Comparison of ENCODE assay signal across 9 cellular contexts in the genomic region with DNA sequence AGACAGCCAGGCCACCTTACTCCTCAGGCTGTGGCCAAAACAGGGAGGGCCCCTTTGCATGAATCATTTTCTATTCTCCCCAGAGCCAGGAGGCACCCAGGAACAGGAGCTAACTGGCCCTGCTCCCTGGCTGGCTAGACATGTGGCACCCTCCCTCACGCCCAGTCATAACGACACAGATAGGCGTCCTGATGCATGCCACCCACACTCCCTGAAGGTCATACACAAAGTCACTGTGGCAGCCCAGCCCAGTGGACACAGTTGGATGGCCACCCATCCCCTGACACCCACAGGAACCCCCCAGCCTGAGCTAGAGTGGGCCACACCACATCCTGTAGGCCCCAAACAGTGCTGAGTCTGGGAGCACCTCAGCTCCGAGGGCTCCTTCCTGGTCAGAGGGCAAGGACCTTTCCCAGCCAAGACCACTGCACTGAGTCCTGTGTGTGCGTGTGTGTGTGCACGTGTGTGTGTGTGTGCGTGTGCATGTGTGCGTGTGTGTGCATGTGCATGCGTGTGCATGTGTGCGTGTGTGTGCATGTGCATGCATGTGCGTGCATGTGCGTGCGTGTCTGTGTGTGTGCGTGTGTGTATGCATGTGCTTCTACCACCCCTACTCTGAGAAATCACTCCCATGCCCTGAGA. TPM values are rescaled to one million over a fixed set of nuclear protein-coding genes. Genes with fewer than 3 reads are reported as not detected.
DNase-seq lines count a peak whose midpoint lies in the region; ATAC-seq, FAIRE-seq and TF ChIP-seq lines count a peak whose summit lies in the region.
"Had no signal": no experiment of that assay in that cellular context is flagged by ENCODE, and none has a peak within 500 bp of the region (broad histone marks: within the 10 kb centered on the region; RNA-seq: fewer than 3 reads in every experiment).

No MANE protein-coding gene starts in this region.

- intact Hi-C loops in GM12878 (cut with micrococcal nuclease; ENCODE audit: unreplicated experiment) (loop anchor here (1.0 kb wide), 2 partner anchors 7 to 10 kb away; no protein-coding TSS in a partner anchor), sciatic nerve (cut with DNase I) (no loop called here), Caco-2 (cut with micrococcal nuclease; ENCODE audit: unreplicated experiment) (no loop called here)

- no peaks in the 10 kb centered on the region for H4K20me1 ChIP-seq in GM12878 (ENCODE audit: control insufficient read depth, insufficient read depth)

- TF ChIP-seq RAD21 in GM12878 (IDR thresholded peaks at IDR 0.05; ENCODE audit: insufficient read depth, low read depth, low read length): no peak

- H3K27me3 ChIP-seq in GM12878 (replicated peaks in 1 of 2; ENCODE audit: control insufficient read depth in 2 of 2, insufficient read depth in 2 of 2, low read length in 1 of 2) (no peaks in the 10 kb centered on the region), Caco-2 (replicated peaks; ENCODE audit: control insufficient read depth, insufficient read depth, low read length) (no peaks in the 10 kb centered on the region)

- no peaks in the 10 kb centered on the region for H3K27me3 Mint-ChIP-seq in Caco-2 (ENCODE audit: insufficient read depth, unreplicated experiment)

- H2AFZ ChIP-seq in GM12878 (ENCODE audit: control insufficient read depth, low read depth, low read length): no peak overlapping the region

- POLR2A ChIA-PET in GM12878 (lab: Charles Lee): interaction anchor here (1.9 to 13.0 kb wide), 3 partner anchors 9 to 18 kb away, joined by 13 to 293 read pairs (median 24); a partner anchor contains a TSS
- POLR2A ChIA-PET in Caco-2 (lab: Charles Lee): no interaction called here

- DNase-seq in GM12878 (ENCODE audit: low read depth, low spot score): peak; percentile 81
- no peak for DNase-seq in sciatic nerve (ENCODE audit: low spot score)
- no peak for DNase-seq in foreskin melanocyte
- DNase-seq in effector CD4-positive, alpha-beta T cell: no peak
- no peak for DNase-seq in Caco-2
- no peak for DNase-seq in activated naive CD4-positive, alpha-beta T cell treated with anti-CD3 and anti-CD28 coated beads, Interleukin-2, amount 50 U/mL, for 16 hours

- no peak for FAIRE-seq in GM12878 (lab: Jason Lieb, UNC)

- H3K36me3 ChIP-seq in GM12878 (ENCODE audit: control insufficient read depth in 2 of 2, insufficient read depth in 2 of 2, low read length in 1 of 2) (peaks cover 12 to 19% of the 10 kb centered on the region in 2 experiments), Caco-2 (ENCODE audit: control insufficient read depth, insufficient read depth, low read length) (no peaks in the 10 kb centered on the region)

- SMC1A ChIA-PET in GM12878 (lab: Charles Lee; ENCODE audit: uncharacterized antibody, unreplicated experiment): interaction anchor here (0.6 to 7.7 kb wide), 8 partner anchors 7 to 29 kb away, joined by 3 to 151 read pairs (median 5); no protein-coding TSS in a partner anchor

- H3K79me2 ChIP-seq in GM12878 (ENCODE audit: control insufficient read depth, insufficient read depth, low read length): peaks cover 88% of the 10 kb centered on the region

- peak; percentile 14 to 16; a peak in 1 of 4 replicates for TF ChIP-seq EP300 in GM12878 (IDR thresholded peaks at IDR 0.05; ENCODE audit: borderline replicate concordance in 1 of 2, control insufficient read depth in 1 of 2, low read depth in 2 of 2, low read length in 2 of 2)

- H3K9me3 Mint-ChIP-seq in Caco-2 (ENCODE audit: unreplicated experiment): no peaks in the 10 kb centered on the region

- H3K4me1 ChIP-seq in GM12878 (ENCODE audit: control insufficient read depth, insufficient read depth, low read length) (peaks cover 62% of the 10 kb centered on the region), Caco-2 (no peaks in the 10 kb centered on the region)

- H3K4me3 Mint-ChIP-seq in Caco-2 (ENCODE audit: unreplicated experiment): no peak overlapping the region

- peak overlapping the region; percentile 68 for H3K9ac ChIP-seq in GM12878 (ENCODE audit: control insufficient read depth, insufficient read depth, low read length)

- H3K4me2 ChIP-seq in GM12878 (ENCODE audit: control insufficient read depth, insufficient read depth): peak overlapping the region; percentile 76

- H3K9me3 ChIP-seq in GM12878 (replicated peaks; ENCODE audit: control insufficient read depth, insufficient read depth, low read length): no peaks in the 10 kb centered on the region
- H3K9me3 ChIP-seq in Caco-2: no peaks in the 10 kb centered on the region

- BruUV-seq in GM12878 (replicated peaks; lab: Mats Ljungman, UMichigan) (no TSS peak), Caco-2 (replicated peaks; lab: Mats Ljungman, UMichigan) (no TSS peak)

- peaks cover 4% of the 10 kb centered on the region for H3K36me3 Mint-ChIP-seq in Caco-2 (ENCODE audit: insufficient read depth, unreplicated experiment)

- RAD21 ChIA-PET in GM12878 (lab: Charles Lee; ENCODE audit: unreplicated experiment): interaction anchor here (3.8 to 14.4 kb wide), 3 partner anchors 7 to 17 kb away, joined by 17 to 300 read pairs (median 185); no protein-coding TSS in a partner anchor

- peak; percentile 65 for TF ChIP-seq POLR2A in GM12878 (IDR thresholded peaks at IDR 0.05; ENCODE audit: low read depth, low read length)

- TF ChIP-seq CTCF in GM12878 (IDR thresholded peaks at IDR 0.05 in 2 of 3, conservative IDR thresholded peaks at IDR 0.05 in 1 of 3; ENCODE audit: control insufficient read depth in 2 of 3, extremely low read depth in 1 of 3, insufficient read depth in 1 of 3, low read depth in 3 of 3, low read length in 3 of 3): 0 out of 6 replicates have a peak, but pooled peaks of 1 of the 3 experiments have one; percentile 1
- TF ChIP-seq CTCF in Caco-2 (IDR thresholded peaks at IDR 0.05; ENCODE audit: insufficient read depth in 1 of 2, low read depth in 1 of 2, low read length in 1 of 2, severe bottlenecking in 1 of 2, unreplicated experiment in 1 of 2): no peak

- under 1% methylated on average over 13 of the region's 14 CpGs for WGBS in GM12878 (ENCODE audit: insufficient coverage, insufficient replicate concordance, low lambda C conversion rate, missing lambda C conversion rate)

- H3K4me1 Mint-ChIP-seq in Caco-2 (ENCODE audit: low read depth, unreplicated experiment): no peaks in the 10 kb centered on the region

- CTCF ChIA-PET in GM12878 (lab: Yijun Ruan, JAX) (interaction anchor here (0.9 to 5.7 kb wide), 6 partner anchors 9 to 73 kb away, joined by 4 to 42 read pairs (median 7); a partner anchor contains a TSS), Caco-2 (lab: Charles Lee) (no interaction called here)

- H3K27ac ChIP-seq in GM12878 (ENCODE audit: control insufficient read depth, insufficient read depth): peak overlapping the region; percentile 84

- H3K4me3 ChIP-seq in GM12878 (peak overlapping the region; percentile 45; the same call in 1 of the 2 replicates), Caco-2 (ENCODE audit: low read depth, low read length) (no peak overlapping the region)

- H3K27ac Mint-ChIP-seq in Caco-2 (ENCODE audit: unreplicated experiment): no peak overlapping the region

- in situ Hi-C loops in GM12878 (cut with MboI): no loop called here

- peak; percentile 45 for ATAC-seq in GM19035 (IDR thresholded peaks at IDR 0.05; ENCODE audit: unreplicated experiment)
- ATAC-seq in HG02943 (IDR thresholded peaks at IDR 0.05; ENCODE audit: low read depth, unreplicated experiment): peak; percentile 62
- peak; percentile 81 for ATAC-seq in GM12878
- peak; percentile 27 for ATAC-seq in sciatic nerve

TF ChIP-seq in GM12878, 131 proteins besides CTCF, POLR2A, EP300 and RAD21 (continues in another document):
- TF ChIP-seq JUNB (IDR thresholded peaks at IDR 0.05) (peak; percentile 67; the same call in 1 of the 2 replicates), KAT2A (conservative IDR thresholded peaks at IDR 0.05; ENCODE audit: control insufficient read depth, low read depth, low read length) (no peak), HDGF (IDR thresholded peaks at IDR 0.05) (peak; percentile 95), SPI1 (IDR thresholded peaks at IDR 0.05; ENCODE audit: borderline replicate concordance, insufficient read depth, low read depth, low read length) (no peak), CBFB (IDR thresholded peaks at IDR 0.05; ENCODE audit: low read depth) (0 out of 2 replicates have a peak, but pooled peaks have one; percentile 46)

RNA-seq across cellular contexts. Expression of a gene that starts 21.6 kb away (rescaled TPM):
- 91.8 and 108 TPM in 2 replicates for total RNA-seq in GM12878 (2013; cell fraction: nucleolus; rRNA removed)
- 95.7 and 97.9 TPM in 2 replicates for total RNA-seq in GM12878 (2014; rRNA removed)
- total RNA-seq in GM12878 (2014; rRNA removed; fragmentation: Illumina TruSeq; extraction: Trizol): 30.7 and 31.4 TPM in 2 replicates
- total RNA-seq in GM12878 (2021): 97.7 and 108 TPM in 2 replicates
- 42.6 TPM for polyA plus RNA-seq in GM12878 (2011; ENCODE audit: low read depth)
- 22.8 and 62.1 TPM in 2 replicates for polyA plus RNA-seq in GM12878 (2011; rRNA removed)
- 56.5 and 88.1 TPM in 2 replicates for polyA plus RNA-seq in GM12878 (2011; cell fraction: cytosol; rRNA removed)
- 83.6 and 85.7 TPM in 2 replicates for polyA plus RNA-seq in GM12878 (2011; cell fraction: nucleus; rRNA removed)
- 59.0 and 84.4 TPM in 2 replicates for polyA plus RNA-seq in GM12878 (2012)
- 6.6 and 22.4 TPM in 2 replicates for polyA plus RNA-seq in GM12878 (2014; fragmentation: Illumina TruSeq; extraction: Trizol)
- 1 to 10 TPM in 1 of 2 experiments, under 1 TPM in 1; 0.84 to 2.6 TPM for polyA plus RNA-seq in GM12878 (2014; fragmentation: Nextera tagmentation; extraction: Ambion mirVana)
- 107 and 133 TPM in 2 replicates for polyA plus RNA-seq in GM12878 (2014; rRNA removed)
- 10 to 100 TPM; 59.4 to 64.3 TPM for polyA plus RNA-seq in GM12878 (2016; fragmentation: Nextera tagmentation; extraction: Ambion mirVana)
- polyA minus RNA-seq in GM12878 (2011; rRNA and poly(A)+ RNA removed): 46.4 and 70.0 TPM in 2 replicates
- polyA minus RNA-seq in GM12878 (2011; cell fraction: cytosol; rRNA and poly(A)+ RNA removed): 35.4 and 37.4 TPM in 2 replicates
- polyA minus RNA-seq in GM12878 (2011; cell fraction: nucleus; rRNA and poly(A)+ RNA removed): 29.1 and 40.5 TPM in 2 replicates
- total RNA-seq in sciatic nerve: 35.5 TPM
- total RNA-seq in Caco-2 (2022): 3.8 and 3.9 TPM in 2 replicates

RNA-seq across cellular contexts. Expression of a gene that starts 33.4 kb away (rescaled TPM):
- not detected in 2 replicates for total RNA-seq in GM12878 (2013; cell fraction: nucleolus; rRNA removed)
- total RNA-seq in GM12878 (2014; rRNA removed) (not detected in 2 replicates), GM12878 (2014; rRNA removed; fragmentation: Illumina TruSeq; extraction: Trizol) (not detected in 2 replicates), GM12878 (2021) (0.26 and 1.2 TPM in 2 replicates), sciatic nerve (0.27 TPM), Caco-2 (2022) (8.9 and 12.2 TPM in 2 replicates)
- polyA plus RNA-seq in GM12878 (2011; ENCODE audit: low read depth): not detected
- polyA plus RNA-seq in GM12878 (2011; rRNA removed) (not detected in 2 replicates), GM12878 (2014; fragmentation: Illumina TruSeq; extraction: Trizol) (not detected in 2 replicates), GM12878 (2014; fragmentation: Nextera tagmentation; extraction: Ambion mirVana) (not detected), GM12878 (2014; rRNA removed) (not detected in 2 replicates), GM12878 (2016; fragmentation: Nextera tagmentation; extraction: Ambion mirVana) (not detected)
- not detected in 2 replicates for polyA plus RNA-seq in GM12878 (2011; cell fraction: cytosol; rRNA removed)
- not detected in 2 replicates for polyA plus RNA-seq in GM12878 (2011; cell fraction: nucleus; rRNA removed)
- polyA plus RNA-seq in GM12878 (2012): not detected in 2 replicates
- not detected in 2 replicates for polyA minus RNA-seq in GM12878 (2011; rRNA and poly(A)+ RNA removed)
- polyA minus RNA-seq in GM12878 (2011; cell fraction: cytosol; rRNA and poly(A)+ RNA removed): not detected in 2 replicates
- not detected in 2 replicates for polyA minus RNA-seq in GM12878 (2011; cell fraction: nucleus; rRNA and poly(A)+ RNA removed)
- total RNA-seq: NCI-H460 had no signal

Comparison
In these comparisons a context has a peak if more than half of its experiments do, and no peak if none do; other contexts are left out.
1. ATAC-seq: peak in every context shown above with its lines; median percentile 81 in GM12878; 62 in HG02943; 45 in GM19035; 27 in sciatic nerve.